ENCODE assay signal across 1 cellular context in the genomic region with DNA sequence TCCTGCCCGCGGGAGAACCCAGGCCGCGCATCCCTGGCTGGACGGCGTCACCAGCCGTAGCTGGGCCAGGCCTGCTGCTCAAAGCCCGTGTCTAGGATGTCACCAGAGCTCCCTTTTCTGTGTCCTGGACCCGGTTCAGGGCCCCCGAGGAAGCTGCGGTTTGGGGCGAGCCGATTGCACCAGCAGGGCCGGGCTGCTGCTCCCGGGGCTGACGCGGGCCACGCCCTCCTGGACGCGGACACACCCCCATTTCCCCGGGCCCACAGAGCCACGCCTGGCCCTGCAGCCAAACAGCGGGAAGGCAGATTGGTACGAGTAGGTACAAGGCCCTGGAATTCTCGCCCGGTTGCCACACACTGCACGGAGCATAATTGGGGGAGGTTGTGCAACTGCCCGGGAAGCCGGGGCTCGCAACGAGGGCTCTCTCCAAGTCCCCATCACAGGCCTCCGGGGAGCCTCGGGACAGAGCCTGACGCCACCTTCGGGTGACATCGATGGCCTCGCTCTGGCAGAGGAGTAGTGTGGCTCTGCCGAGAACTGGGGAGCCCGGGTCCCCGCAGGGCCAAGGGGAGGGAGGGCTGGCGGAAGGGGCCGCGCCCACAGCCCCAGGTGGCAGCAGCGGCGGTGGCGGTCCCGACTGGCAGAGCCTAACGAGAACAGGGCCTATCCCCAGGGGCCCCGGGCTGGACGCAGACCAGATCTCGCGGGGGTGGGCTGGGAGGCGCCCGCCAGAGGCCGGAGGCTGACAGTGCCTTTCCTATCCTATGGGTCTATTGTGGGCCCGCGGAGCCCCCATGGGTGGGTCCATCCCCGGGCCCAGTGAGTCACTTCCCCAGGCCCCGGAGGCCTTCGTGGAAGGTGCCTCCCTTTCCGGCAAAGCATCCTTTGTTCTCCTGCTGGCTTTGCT.
TF ChIP-seq lines count a peak whose summit lies in the region.

No MANE protein-coding gene starts in this region.

TF ChIP-seq in GM12878, 131 proteins besides CTCF, POLR2A, EP300 and RAD21:
- TF ChIP-seq CREM (IDR thresholded peaks at IDR 0.05; ENCODE audit: low read depth) (no peak), EGR1 (IDR thresholded peaks at IDR 0.05; ENCODE audit: borderline replicate concordance in 1 of 2, low read depth in 2 of 2, low read length in 2 of 2) (no peak), MXI1 (IDR thresholded peaks at IDR 0.05; ENCODE audit: low read depth, low read length) (no peak), NRF1 (conservative IDR thresholded peaks at IDR 0.05; ENCODE audit: low read depth, low read length) (no peak), MEF2A (IDR thresholded peaks at IDR 0.05; ENCODE audit: insufficient read depth, low read depth, low read length) (no peak), CHD1 (IDR thresholded peaks at IDR 0.05; ENCODE audit: low read depth, low read length) (no peak), STAT1 (conservative IDR thresholded peaks at IDR 0.05) (no peak)
- TF ChIP-seq, protein P1, sequence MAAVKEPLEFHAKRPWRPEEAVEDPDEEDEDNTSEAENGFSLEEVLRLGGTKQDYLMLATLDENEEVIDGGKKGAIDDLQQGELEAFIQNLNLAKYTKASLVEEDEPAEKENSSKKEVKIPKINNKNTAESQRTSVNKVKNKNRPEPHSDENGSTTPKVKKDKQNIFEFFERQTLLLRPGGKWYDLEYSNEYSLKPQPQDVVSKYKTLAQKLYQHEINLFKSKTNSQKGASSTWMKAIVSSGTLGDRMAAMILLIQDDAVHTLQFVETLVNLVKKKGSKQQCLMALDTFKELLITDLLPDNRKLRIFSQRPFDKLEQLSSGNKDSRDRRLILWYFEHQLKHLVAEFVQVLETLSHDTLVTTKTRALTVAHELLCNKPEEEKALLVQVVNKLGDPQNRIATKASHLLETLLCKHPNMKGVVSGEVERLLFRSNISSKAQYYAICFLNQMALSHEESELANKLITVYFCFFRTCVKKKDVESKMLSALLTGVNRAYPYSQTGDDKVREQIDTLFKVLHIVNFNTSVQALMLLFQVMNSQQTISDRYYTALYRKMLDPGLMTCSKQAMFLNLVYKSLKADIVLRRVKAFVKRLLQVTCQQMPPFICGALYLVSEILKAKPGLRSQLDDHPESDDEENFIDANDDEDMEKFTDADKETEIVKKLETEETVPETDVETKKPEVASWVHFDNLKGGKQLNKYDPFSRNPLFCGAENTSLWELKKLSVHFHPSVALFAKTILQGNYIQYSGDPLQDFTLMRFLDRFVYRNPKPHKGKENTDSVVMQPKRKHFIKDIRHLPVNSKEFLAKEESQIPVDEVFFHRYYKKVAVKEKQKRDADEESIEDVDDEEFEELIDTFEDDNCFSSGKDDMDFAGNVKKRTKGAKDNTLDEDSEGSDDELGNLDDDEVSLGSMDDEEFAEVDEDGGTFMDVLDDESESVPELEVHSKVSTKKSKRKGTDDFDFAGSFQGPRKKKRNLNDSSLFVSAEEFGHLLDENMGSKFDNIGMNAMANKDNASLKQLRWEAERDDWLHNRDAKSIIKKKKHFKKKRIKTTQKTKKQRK (IDR thresholded peaks at IDR 0.05; ENCODE audit: low read depth, low read length), result no peak
